In genomic region chr15:69082041-69082502, GRCh38 we compare ENCODE assay signal across 12 cellular contexts.
DNase-seq lines count a peak whose midpoint lies in the region; ATAC-seq and TF ChIP-seq lines count a peak whose summit lies in the region.
"Had no signal": no experiment of that assay in that cellular context is flagged by ENCODE, and none has a peak within 500 bp of the region (broad histone marks: within the 10 kb centered on the region; RNA-seq: fewer than 3 reads in every experiment).

No MANE protein-coding gene starts in this region.

- H3K4me1 ChIP-seq in lung (ENCODE audit: control insufficient read depth in 2 of 2, insufficient read depth in 2 of 2, low read length in 2 of 2) (peaks cover 0 to 16% of the 10 kb centered on the region in 2 donors), tibial nerve (peaks cover 0 to 62% (median 9%) of the 10 kb centered on the region in 4 donors)

- H3K4me3 ChIP-seq in coronary artery (peak overlapping the region; percentile 19), lung (no peak overlapping the region), tibial nerve (no peak overlapping the region)

- H3K36me3 ChIP-seq in lung (ENCODE audit: control insufficient read depth in 2 of 2, insufficient read depth in 2 of 2, low read length in 2 of 2) (no peaks in the 10 kb centered on the region), tibial nerve (no peaks in the 10 kb centered on the region)

- peak; percentile 7 for ATAC-seq in lung (ENCODE audit: insufficient read depth, low FRiP score)
- ATAC-seq in GM19023 (IDR thresholded peaks at IDR 0.05; ENCODE audit: unreplicated experiment), result no peak

- peak; percentile 31 for DNase-seq in NCI-H69 (lab: John Stamatoyannopoulos, UW)
- DNase-seq in coronary artery (ENCODE audit: low spot score), result no peak
- no peak for DNase-seq in lung (ENCODE audit: low spot score)
- peak in 1 of 2 donors; percentile 37 for DNase-seq in tibial nerve (ENCODE audit: low spot score in 2 of 2)
- no peak for DNase-seq in SHP77 (lab: John Stamatoyannopoulos, UW)
- no peak for DNase-seq in hypothalamus (lab: John Stamatoyannopoulos, UW)
- DNase-seq in T-helper 9 cell, result no peak
- DNase-seq: activated T-cell treated with anti-CD3 and anti-CD28 coated beads, Interleukin-2, amount 50 U/mL, for 1 hour; effector memory CD4-positive, alpha-beta T cell; Kasumi-1; small intestine had no signal

- no peak for TF ChIP-seq POLR2A in tibial nerve (IDR thresholded peaks at IDR 0.05)

- WGBS in lung, 2 donors, result 44 to 72% methylated on average over 3 of the region's 3 CpGs
- 29 to 39% methylated on average over 3 of the region's 3 CpGs for WGBS in tibial nerve, 2 donors

- H3K9me3 ChIP-seq in lung (ENCODE audit: control insufficient read depth in 2 of 2, insufficient read depth in 1 of 2, low read length in 1 of 2) (peaks cover 0 to 1% of the 10 kb centered on the region in 2 donors), tibial nerve (no peaks in the 10 kb centered on the region)

- H3K27me3 ChIP-seq in lung (ENCODE audit: control insufficient read depth, insufficient read depth) (no peaks in the 10 kb centered on the region), tibial nerve (no peaks in the 10 kb centered on the region)

- no peak for TF ChIP-seq CTCF in coronary artery (IDR thresholded peaks at IDR 0.05)
- no peak for TF ChIP-seq CTCF in lung (IDR thresholded peaks at IDR 0.05; ENCODE audit: control extremely low read depth, extremely low read depth)
- TF ChIP-seq CTCF in tibial nerve (IDR thresholded peaks at IDR 0.05), result no peak

- H3K27ac ChIP-seq in coronary artery (peak overlapping the region; percentile 36 to 75), lung (ENCODE audit: low read depth in 1 of 2, low read length in 1 of 2) (peak overlapping the region; percentile 46 to 86), tibial nerve (peak overlapping the region; percentile 14 to 81 (median 66))

- no peak for TF ChIP-seq EP300 in tibial nerve (IDR thresholded peaks at IDR 0.05)
